15 cellular contexts compared by ENCODE assay signal in the genomic region with DNA sequence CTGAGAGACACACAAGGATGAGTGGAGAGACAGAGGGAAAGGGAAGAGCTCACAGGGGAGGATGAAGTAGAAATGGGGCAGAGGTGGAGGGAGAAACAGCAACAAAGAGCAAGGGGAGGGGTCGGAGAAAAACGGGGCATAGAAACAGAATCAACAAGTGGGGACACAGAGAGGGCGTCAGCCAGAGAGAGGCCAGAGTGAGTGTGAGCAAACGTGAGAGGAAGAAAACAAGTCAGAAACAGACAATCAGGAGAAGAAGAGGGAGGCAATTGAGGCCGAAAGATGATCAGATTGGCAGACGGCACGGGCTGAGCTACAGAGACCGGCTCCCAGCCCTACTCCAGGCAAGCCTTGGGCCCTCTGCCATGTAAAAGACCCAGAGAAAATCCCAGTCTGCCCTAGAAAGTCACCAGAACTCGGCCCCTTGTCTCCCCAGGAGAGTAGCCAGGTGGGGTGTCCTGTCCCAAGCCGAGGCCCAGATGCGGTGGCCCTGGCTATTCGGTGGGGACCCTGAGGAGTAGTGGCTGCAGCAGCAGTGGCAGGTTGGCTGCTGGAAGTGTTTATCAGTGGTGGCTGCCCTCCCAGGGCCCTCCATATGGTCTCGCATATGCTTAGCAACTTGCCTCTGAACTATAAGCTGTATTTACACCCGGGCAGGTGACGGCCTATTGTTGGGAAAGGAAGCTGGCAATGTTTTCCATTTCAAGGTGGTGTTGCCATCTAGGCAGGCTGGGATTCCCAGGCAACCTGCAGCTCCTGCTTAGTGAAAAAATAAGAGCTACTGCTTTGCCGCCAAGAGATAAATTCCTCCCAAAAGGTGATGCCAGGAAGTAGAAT. TPM values are rescaled to one million over a fixed set of nuclear protein-coding genes. Genes with fewer than 3 reads are reported as not detected.
DNase-seq lines count a peak whose midpoint lies in the region; ATAC-seq lines count a peak whose summit lies in the region.
"Had no signal": no experiment of that assay in that cellular context is flagged by ENCODE, and none has a peak within 500 bp of the region (broad histone marks: within the 10 kb centered on the region; RNA-seq: fewer than 3 reads in every experiment).

No MANE protein-coding gene starts in this region.

- WGBS in mesodermal cell (ENCODE audit: insufficient coverage in 2 of 2), 2 experiments: 43 to 44% methylated on average over 14 to 15 of the region's 16 CpGs

- H3K36me3 Mint-ChIP-seq in stimulated activated effector memory CD8-positive, alpha-beta T cell treated with anti-CD3 and anti-CD28 coated beads, Interleukin-12 subunit alpha, Interleukin-12 subunit beta, amount 100 ng/mL, for 72 hours: no peaks in the 10 kb centered on the region
- H3K36me3 Mint-ChIP-seq: activated naive CD8-positive, alpha-beta T cell treated with anti-CD3 and anti-CD28 coated beads, Interleukin-2, amount 10 ng/mL, durations not matched to agents 7 days and 5 days had no signal

- peaks cover 30% of the 10 kb centered on the region for H3K4me1 Mint-ChIP-seq in stimulated activated effector memory CD8-positive, alpha-beta T cell treated with anti-CD3 and anti-CD28 coated beads, Interleukin-12 subunit alpha, Interleukin-12 subunit beta, amount 100 ng/mL, for 72 hours

- H3K4me3 Mint-ChIP-seq in stimulated activated effector memory CD8-positive, alpha-beta T cell treated with anti-CD3 and anti-CD28 coated beads, Interleukin-12 subunit alpha, Interleukin-12 subunit beta, amount 100 ng/mL, for 72 hours: no peak overlapping the region
- H3K4me3 Mint-ChIP-seq: activated naive CD8-positive, alpha-beta T cell treated with anti-CD3 and anti-CD28 coated beads, Interleukin-2, amount 10 ng/mL, durations not matched to agents 7 days and 5 days had no signal

- H3K36me3 ChIP-seq in HUES6 (ENCODE audit: control insufficient read depth, insufficient read depth, low read length): no peaks in the 10 kb centered on the region
- no peaks in the 10 kb centered on the region for H3K36me3 ChIP-seq in NT2/D1 (ENCODE audit: insufficient read depth, insufficient read length, low read length)
- no peaks in the 10 kb centered on the region for H3K36me3 ChIP-seq in mesodermal cell (ENCODE audit: control insufficient read depth, insufficient read depth, low read length)
- H3K36me3 ChIP-seq: heart left ventricle had no signal

- no peak for ATAC-seq in HG02970 (IDR thresholded peaks at IDR 0.05; ENCODE audit: low FRiP score, unreplicated experiment)
- ATAC-seq in stimulated activated effector memory CD8-positive, alpha-beta T cell treated with anti-CD3 and anti-CD28 coated beads, Interleukin-12 subunit alpha, Interleukin-12 subunit beta, amount 100 ng/mL, for 72 hours: no peak
- ATAC-seq: heart left ventricle had no signal

- H3K4me3 ChIP-seq in HUES6 (ENCODE audit: low read depth, low read length) (peak overlapping the region; percentile 14; the same call in 1 of the 2 replicates), NT2/D1 (ENCODE audit: insufficient read length, low read depth) (no peak overlapping the region), mesodermal cell (ENCODE audit: extremely low read depth, insufficient read depth, low read length, poor library complexity, severe bottlenecking) (no peak overlapping the region)
- H3K4me3 ChIP-seq: heart left ventricle had no signal

- peak; percentile 74 for DNase-seq in D341Med (ENCODE audit: low spot score)
- DNase-seq in NT2/D1 (ENCODE audit: low read depth, low spot score): no peak
- DNase-seq in stimulated activated CD4-positive, alpha-beta T cell treated with anti-CD3 and anti-CD28 coated beads, Interleukin-12 subunit alpha, Interleukin-12 subunit beta, amount 100 ng/mL, for 4 hours: no peak
- no peak for DNase-seq in NCI-H226
- no peak for DNase-seq in stimulated activated effector memory CD8-positive, alpha-beta T cell treated with anti-CD3 and anti-CD28 coated beads, Interleukin-12 subunit alpha, Interleukin-12 subunit beta, amount 100 ng/mL, for 72 hours (ENCODE audit: low spot score in 2 of 2)
- DNase-seq: activated CD4-positive, alpha-beta T cell treated with anti-CD3 and anti-CD28 coated beads, Interleukin-2, amount 50 U/mL, for 4 hours; activated naive CD8-positive, alpha-beta T cell treated with anti-CD3 and anti-CD28 coated beads, Interleukin-2, amount 10 ng/mL, durations not matched to agents 7 days and 5 days; activated T-cell treated with anti-CD3 and anti-CD28 coated beads, Interleukin-2, amount 50 U/mL, for 1 hour; heart left ventricle; NCI-H2029; stimulated activated CD4-positive, alpha-beta T cell treated with anti-CD3 and anti-CD28 coated beads, Interleukin-4, amount 100 ng/mL, for 24 hours had no signal

- no peak overlapping the region for H3K27ac ChIP-seq in HUES6 (ENCODE audit: low read depth, low read length)
- H3K27ac ChIP-seq in mesodermal cell (ENCODE audit: low read depth, low read length, severe bottlenecking): peak overlapping the region; percentile 67
- H3K27ac ChIP-seq: heart left ventricle had no signal

- H3K27ac Mint-ChIP-seq in stimulated activated effector memory CD8-positive, alpha-beta T cell treated with anti-CD3 and anti-CD28 coated beads, Interleukin-12 subunit alpha, Interleukin-12 subunit beta, amount 100 ng/mL, for 72 hours: no peak overlapping the region
- H3K27ac Mint-ChIP-seq: activated naive CD8-positive, alpha-beta T cell treated with anti-CD3 and anti-CD28 coated beads, Interleukin-2, amount 10 ng/mL, durations not matched to agents 7 days and 5 days had no signal

- peaks cover 3% of the 10 kb centered on the region for H3K9me3 Mint-ChIP-seq in stimulated activated effector memory CD8-positive, alpha-beta T cell treated with anti-CD3 and anti-CD28 coated beads, Interleukin-12 subunit alpha, Interleukin-12 subunit beta, amount 100 ng/mL, for 72 hours

- peak overlapping the region; percentile 26 for H3K9ac ChIP-seq in HUES6 (ENCODE audit: low read length)
- peak overlapping the region; percentile 17 for H3K9ac ChIP-seq in NT2/D1 (ENCODE audit: insufficient read length, low read depth)

- no peaks in the 10 kb centered on the region for H3K27me3 ChIP-seq in HUES6 (ENCODE audit: control insufficient read depth, insufficient read depth, low read length)
- H3K27me3 ChIP-seq in NT2/D1 (ENCODE audit: insufficient read depth, insufficient read length): no peaks in the 10 kb centered on the region
- H3K27me3 ChIP-seq: heart left ventricle had no signal

- H3K9me3 ChIP-seq in HUES6 (ENCODE audit: control insufficient read depth, insufficient read depth, low read depth, low read length): no peaks in the 10 kb centered on the region
- H3K9me3 ChIP-seq in NT2/D1 (ENCODE audit: insufficient read depth, low read length): peaks cover 13% of the 10 kb centered on the region; the same call in 1 of the 2 replicates
- no peaks in the 10 kb centered on the region for H3K9me3 ChIP-seq in mesodermal cell (ENCODE audit: control insufficient read depth, low read length)

- H3K4me1 ChIP-seq in HUES6 (ENCODE audit: control insufficient read depth, insufficient read depth, low read length): peaks cover 27% of the 10 kb centered on the region
- peaks cover 17% of the 10 kb centered on the region for H3K4me1 ChIP-seq in NT2/D1 (ENCODE audit: insufficient read depth, insufficient read length)
- peaks cover 46% of the 10 kb centered on the region for H3K4me1 ChIP-seq in mesodermal cell (ENCODE audit: control insufficient read depth, insufficient read depth, low read length, poor library complexity, severe bottlenecking)

RNA-seq across cellular contexts. Expression of gene TSPAN18, which starts 14.8 kb away (rescaled TPM):
- polyA plus RNA-seq in mesodermal cell (2013, experiment 1 of 2): 118 TPM
- 97.8 TPM for polyA plus RNA-seq in mesodermal cell (2013, experiment 2 of 2)
- polyA plus RNA-seq: keratinocyte had no signal
